Comparison of ENCODE assay signal across 1 cellular context in the genomic region with DNA sequence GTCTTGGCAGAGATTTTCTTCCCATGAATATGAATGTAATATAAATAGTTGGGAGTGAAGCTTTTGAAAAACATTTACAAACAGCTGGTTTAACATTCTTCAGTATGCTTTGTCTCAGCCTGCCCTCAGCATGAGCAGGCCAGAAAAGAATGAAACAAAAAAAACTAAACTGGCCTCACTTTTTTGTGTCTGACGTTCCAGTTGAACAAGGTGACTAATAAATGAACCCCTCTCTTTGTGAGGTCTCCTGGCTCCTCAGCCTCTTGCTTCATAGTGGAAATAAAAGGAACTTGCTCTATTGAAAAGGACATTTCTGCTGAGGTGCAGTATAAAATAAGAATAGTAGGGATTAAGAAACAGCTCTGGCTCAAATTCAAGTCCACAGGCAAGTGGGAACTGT.
TF ChIP-seq lines count a peak whose summit lies in the region.

No MANE protein-coding gene starts in this region.

TF ChIP-seq in H1, 55 proteins besides CTCF, POLR2A, EP300 and RAD21:
- no peak for TF ChIP-seq ZNF274 (IDR thresholded peaks at IDR 0.05; ENCODE audit: borderline replicate concordance, extremely low read depth, low read length)
- TF ChIP-seq JUND (IDR thresholded peaks at IDR 0.05; ENCODE audit: low read length): no peak
- TF ChIP-seq SAP30 (IDR thresholded peaks at IDR 0.05; ENCODE audit: insufficient read depth, insufficient replicate concordance, low read length): no peak
- no peak for TF ChIP-seq RFX5 (IDR thresholded peaks at IDR 0.05; ENCODE audit: borderline replicate concordance, low read depth, low read length)
- no peak for TF ChIP-seq RXRA (IDR thresholded peaks at IDR 0.05; ENCODE audit: insufficient read depth, low read depth, low read length)
- TF ChIP-seq PHF8 (conservative IDR thresholded peaks at IDR 0.05; ENCODE audit: low read depth, low read length): no peak
- TF ChIP-seq, protein P1, sequence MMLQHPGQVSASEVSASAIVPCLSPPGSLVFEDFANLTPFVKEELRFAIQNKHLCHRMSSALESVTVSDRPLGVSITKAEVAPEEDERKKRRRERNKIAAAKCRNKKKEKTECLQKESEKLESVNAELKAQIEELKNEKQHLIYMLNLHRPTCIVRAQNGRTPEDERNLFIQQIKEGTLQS (IDR thresholded peaks at IDR 0.05; ENCODE audit: insufficient read depth, low read depth, low read length): no peak
